Comparison of ENCODE assay signal across 8 cellular contexts in genomic region chr15:66292261-66293084, GRCh38. TPM values are rescaled to one million over a fixed set of nuclear protein-coding genes. Genes with fewer than 3 reads are reported as not detected.
DNase-seq lines count a peak whose midpoint lies in the region; ATAC-seq and TF ChIP-seq lines count a peak whose summit lies in the region.

No MANE protein-coding gene starts in this region.

- TF ChIP-seq EP300 in upper lobe of left lung (IDR thresholded peaks at IDR 0.05): no peak

- CTCF ChIA-PET in activated naive CD4-positive, alpha-beta T cell treated with anti-CD3 and anti-CD28 coated beads, Interleukin-2, amount 10 ng/mL, durations not matched to agents 7 days and 5 days (lab: Charles Lee): interaction anchor here (0.7 to 2.2 kb wide), 2 partner anchors 41 to 205 kb away, joined by 3 to 7 read pairs; partner anchors contain the start of gene SNAPC5

- H3K9me3 ChIP-seq in adrenal gland (replicated peaks in 1 of 3) (no peaks in the 10 kb centered on the region), upper lobe of left lung (no peaks in the 10 kb centered on the region)

- ATAC-seq in upper lobe of left lung (ENCODE audit: low FRiP score in 2 of 2): no peak
- no peak for ATAC-seq in GM21367 (IDR thresholded peaks at IDR 0.05; ENCODE audit: unreplicated experiment)

- TF ChIP-seq CTCF in adrenal gland (IDR thresholded peaks at IDR 0.05): no peak
- no peak for TF ChIP-seq CTCF in lower leg skin (IDR thresholded peaks at IDR 0.05)
- TF ChIP-seq CTCF in upper lobe of left lung (IDR thresholded peaks at IDR 0.05): no peak

- H3K4me1 ChIP-seq in adrenal gland (replicated peaks in 1 of 2) (peaks cover 6 to 32% of the 10 kb centered on the region in 2 donors), upper lobe of left lung (peaks cover 18 to 31% (median 20%) of the 10 kb centered on the region in 4 donors)

- TF ChIP-seq POLR2A in adrenal gland (IDR thresholded peaks at IDR 0.05) (no peak), lower leg skin (IDR thresholded peaks at IDR 0.05) (no peak), upper lobe of left lung (IDR thresholded peaks at IDR 0.05) (no peak)

- intact Hi-C loops in adrenal gland (cut with DNase I): no loop called here
- intact Hi-C loops in lower leg skin (cut with DNase I; ENCODE audit: low total_unique reads): no loop called here

- H3K27me3 Mint-ChIP-seq in activated naive CD4-positive, alpha-beta T cell treated with anti-CD3 and anti-CD28 coated beads, Interleukin-2, amount 10 ng/mL, durations not matched to agents 7 days and 5 days: peaks cover 8% of the 10 kb centered on the region

- no peaks in the 10 kb centered on the region for H3K27me3 ChIP-seq in adrenal gland
- no peaks in the 10 kb centered on the region for H3K27me3 ChIP-seq in upper lobe of left lung

- H3K27ac ChIP-seq in adrenal gland (peak overlapping the region in 3 of 5 donors; percentile 81 to 96 (median 93)), upper lobe of left lung (peak overlapping the region; percentile 88 to 94 (median 90))

- H3K4me3 ChIP-seq in adrenal gland (peak overlapping the region in 2 of 4 donors; percentile 54 to 87), lower leg skin (ENCODE audit: low read depth, poor library complexity, severe bottlenecking) (peak overlapping the region; percentile 48), upper lobe of left lung (peak overlapping the region; percentile 58 to 87 (median 77))

- DNase-seq in activated naive CD4-positive, alpha-beta T cell treated with anti-CD3 and anti-CD28 coated beads, Interleukin-2, amount 10 ng/mL, durations not matched to agents 7 days and 5 days: no peak
- no peak for DNase-seq in activated naive CD4-positive, alpha-beta T cell treated with anti-CD3 and anti-CD28 coated beads, Interleukin-2, amount 50 U/mL, for 16 hours
- DNase-seq in adrenal gland: no peak
- peak in 1 of 2 donors; percentile 53 for DNase-seq in lower leg skin (ENCODE audit: low spot score in 2 of 2)
- no peak for DNase-seq in upper lobe of left lung
- no peak for DNase-seq in NCI-H1048 (lab: John Stamatoyannopoulos, UW)
- DNase-seq in MV-4-11 (lab: John Stamatoyannopoulos, UW): no peak

- peaks cover 52% of the 10 kb centered on the region for H3K4me1 Mint-ChIP-seq in activated naive CD4-positive, alpha-beta T cell treated with anti-CD3 and anti-CD28 coated beads, Interleukin-2, amount 10 ng/mL, durations not matched to agents 7 days and 5 days

- no peaks in the 10 kb centered on the region for H3K9me3 Mint-ChIP-seq in activated naive CD4-positive, alpha-beta T cell treated with anti-CD3 and anti-CD28 coated beads, Interleukin-2, amount 10 ng/mL, durations not matched to agents 7 days and 5 days

- peak overlapping the region; percentile 88 for H3K27ac Mint-ChIP-seq in activated naive CD4-positive, alpha-beta T cell treated with anti-CD3 and anti-CD28 coated beads, Interleukin-2, amount 10 ng/mL, durations not matched to agents 7 days and 5 days

- 44 to 52% (median 48%) methylated on average over 12 of the region's 12 CpGs for WGBS in adrenal gland, 4 donors
- 42 to 48% methylated on average over 12 of the region's 12 CpGs for WGBS in lower leg skin, 2 donors
- WGBS in upper lobe of left lung, 2 donors: 50 to 51% methylated on average over 12 of the region's 12 CpGs

- peaks cover 14% of the 10 kb centered on the region for H3K36me3 Mint-ChIP-seq in activated naive CD4-positive, alpha-beta T cell treated with anti-CD3 and anti-CD28 coated beads, Interleukin-2, amount 10 ng/mL, durations not matched to agents 7 days and 5 days

- peak overlapping the region; percentile 79 for H3K4me3 Mint-ChIP-seq in activated naive CD4-positive, alpha-beta T cell treated with anti-CD3 and anti-CD28 coated beads, Interleukin-2, amount 10 ng/mL, durations not matched to agents 7 days and 5 days

- no peaks in the 10 kb centered on the region for H3K36me3 ChIP-seq in adrenal gland (replicated peaks in 1 of 2)
- no peaks in the 10 kb centered on the region for H3K36me3 ChIP-seq in upper lobe of left lung

RNA-seq across cellular contexts. Expression of gene DIS3L, which starts 0.9 kb away (rescaled TPM):
- total RNA-seq in adrenal gland (10 to 100 TPM; 31.9 to 52.8 (median 39.9) TPM), lower leg skin (10 to 100 TPM; 12.9 to 19.7 (median 17.1) TPM), upper lobe of left lung (10 to 100 TPM; 20.1 to 48.2 (median 26.9) TPM)
- polyA plus RNA-seq in adrenal gland: 10 to 100 TPM; 11.3 to 47.8 (median 14.9) TPM

RNA-seq across cellular contexts. Expression of gene MEGF11, which starts 38.9 kb away (rescaled TPM):
- total RNA-seq in adrenal gland: under 1 TPM in 5 of 8 donors, not detected in 3; 0.07 to 0.98 (median 0.19) TPM
- under 1 TPM in 2 of 3 donors, not detected in 1; 0.04 to 0.13 TPM for polyA plus RNA-seq in adrenal gland
- 10 to 100 TPM in 1 of 4 donors, 1 to 10 TPM in 2, under 1 TPM in 1; 0.97 to 10.6 (median 4.0) TPM for total RNA-seq in lower leg skin
- 1 to 10 TPM in 3 of 6 donors, not detected in 3; 1.5 to 4.0 (median 3.5) TPM for total RNA-seq in upper lobe of left lung
